2 cellular contexts compared by ENCODE assay signal in genomic region chr11:32713496-32713895, GRCh38.
TF ChIP-seq lines count a peak whose summit lies in the region.

No MANE protein-coding gene starts in this region.

TF ChIP-seq in GM23338, 12 proteins besides CTCF, POLR2A, EP300 and RAD21 (continued from another document):
- TF ChIP-seq ZNF462 (CRISPR knock-in tag; IDR thresholded peaks at IDR 0.05) = no peak
- no peak for TF ChIP-seq CREB1 (CRISPR knock-in tag; IDR thresholded peaks at IDR 0.05; ENCODE audit: low read depth)
- TF ChIP-seq REST (IDR thresholded peaks at IDR 0.05; ENCODE audit: unreplicated experiment) = no peak
- TF ChIP-seq ZNF114 (CRISPR knock-in tag; IDR thresholded peaks at IDR 0.05) = no peak
- TF ChIP-seq ZNF331 (CRISPR knock-in tag; IDR thresholded peaks at IDR 0.05; ENCODE audit: low read depth) = no peak
- TF ChIP-seq EZH2phosphoT487 (IDR thresholded peaks at IDR 0.05; ENCODE audit: unreplicated experiment) = no peak
- TF ChIP-seq JUNB (IDR thresholded peaks at IDR 0.05; ENCODE audit: unreplicated experiment) = no peak
- no peak for TF ChIP-seq NANOG (IDR thresholded peaks at IDR 0.05; ENCODE audit: borderline replicate concordance)
- TF ChIP-seq POLR2AphosphoS5 (IDR thresholded peaks at IDR 0.05; ENCODE audit: low read depth) = no peak
- TF ChIP-seq ETS1 (IDR thresholded peaks at IDR 0.05) = no peak
- TF ChIP-seq EZH2 (IDR thresholded peaks at IDR 0.05; ENCODE audit: low read depth, unreplicated experiment) = no peak
TF ChIP-seq in GM23338: peak in this region for 0.

TF ChIP-seq in SK-N-SH treated with all-trans-retinoic acid at 6 μM for 48 hours, 23 proteins besides CTCF, POLR2A, EP300 and RAD21 (continued from another document):
- TF ChIP-seq POU6F1 (CRISPR knock-in tag; IDR thresholded peaks at IDR 0.05; ENCODE audit: borderline replicate concordance, low read depth) = no peak
- TF ChIP-seq SNAI2 (CRISPR knock-in tag; IDR thresholded peaks at IDR 0.05) = no peak
- no peak for TF ChIP-seq ZFP30 (CRISPR knock-in tag; IDR thresholded peaks at IDR 0.05)
- TF ChIP-seq OSR1 (CRISPR knock-in tag; IDR thresholded peaks at IDR 0.05) = no peak
- no peak for TF ChIP-seq ZNF70 (CRISPR knock-in tag; IDR thresholded peaks at IDR 0.05)
- TF ChIP-seq ISL1 (CRISPR knock-in tag; IDR thresholded peaks at IDR 0.05) = no peak
- no peak for TF ChIP-seq ARNTL (CRISPR knock-in tag; IDR thresholded peaks at IDR 0.05; ENCODE audit: borderline replicate concordance, low read depth)
- no peak for TF ChIP-seq CSDC2 (CRISPR knock-in tag; IDR thresholded peaks at IDR 0.05)
- TF ChIP-seq RARB (CRISPR knock-in tag; IDR thresholded peaks at IDR 0.05) = no peak
- no peak for TF ChIP-seq GLIS3 (CRISPR knock-in tag; IDR thresholded peaks at IDR 0.05)
- no peak for TF ChIP-seq CSRNP3 (CRISPR knock-in tag; IDR thresholded peaks at IDR 0.05)
- no peak for TF ChIP-seq PATZ1 (CRISPR knock-in tag; IDR thresholded peaks at IDR 0.05; ENCODE audit: borderline replicate concordance)
- no peak for TF ChIP-seq ZC3H10 (CRISPR knock-in tag; IDR thresholded peaks at IDR 0.05)
- TF ChIP-seq ESRRG (CRISPR knock-in tag; IDR thresholded peaks at IDR 0.05) = no peak
TF ChIP-seq in SK-N-SH treated with all-trans-retinoic acid at 6 μM for 48 hours: peak in this region for 0.
